ENCODE assay signal across 17 cellular contexts in genomic region chr1:54681396-54681795, GRCh38. TPM values are rescaled to one million over a fixed set of nuclear protein-coding genes. Genes with fewer than 3 reads are reported as not detected.
DNase-seq lines count a peak whose midpoint lies in the region; ATAC-seq, FAIRE-seq and TF ChIP-seq lines count a peak whose summit lies in the region.
"Had no signal": no experiment of that assay in that cellular context is flagged by ENCODE, and none has a peak within 500 bp of the region (broad histone marks: within the 10 kb centered on the region; RNA-seq: fewer than 3 reads in every experiment).

No MANE protein-coding gene starts in this region.

- no peak overlapping the region for H2AK5ac ChIP-seq in H1 (ENCODE audit: low read depth, low read length)

- H2BK120ac ChIP-seq in H1 (replicated peaks; ENCODE audit: low read depth, low read length): no peak overlapping the region

- CTCF ChIA-PET in HEK293 (lab: Yijun Ruan, JAX): interaction anchor here (0.5 kb wide), 1 partner anchor 128 kb away, joined by 3 read pairs; no protein-coding TSS in a partner anchor
- CTCF ChIA-PET in H1 (lab: Charles Lee; ENCODE audit: partially characterized antibody): interaction anchor here (0.7 to 5.6 kb wide), 7 partner anchors 10 to 635 kb away, joined by 3 to 33 read pairs (median 8); no protein-coding TSS in a partner anchor

- H3K4me3 ChIP-seq in HEK293 (ENCODE audit: low read depth, low read length): no peak overlapping the region
- H3K4me3 ChIP-seq in H1 (ENCODE audit: extremely low read depth in 1 of 4, insufficient read depth in 2 of 4, low read depth in 3 of 4, low read length in 4 of 4): no peak overlapping the region
- H3K4me3 ChIP-seq in dorsolateral prefrontal cortex: no peak overlapping the region
- H3K4me3 ChIP-seq: BLaER1 treated with 17β-estradiol and CSF1 and Interleukin-3, amounts not matched to agents 10 nM and 100 nM; gastroesophageal sphincter; left ventricle myocardium inferior; psoas muscle; SK-N-MC; testis had no signal

- no peak overlapping the region for H4K91ac ChIP-seq in H1 (replicated peaks; ENCODE audit: insufficient read length, low read length)

- no peaks in the 10 kb centered on the region for H3K23me2 ChIP-seq in H1 (ENCODE audit: low read depth, low read length)

- no peak for ATAC-seq in stimulated activated naive CD8-positive, alpha-beta T cell treated with anti-CD3 and anti-CD28 coated beads, Interleukin-15, Interleukin-2, amounts not matched to agents 100 U/mL and 50 U/mL, for 24 hours
- no peak for ATAC-seq in GM21367 (IDR thresholded peaks at IDR 0.05; ENCODE audit: unreplicated experiment)
- ATAC-seq: gastroesophageal sphincter, psoas muscle had no signal

- no peak overlapping the region for H2BK20ac ChIP-seq in H1 (ENCODE audit: low read length)

- no peaks in the 10 kb centered on the region for H3K36me3 ChIP-seq in HEK293 (ENCODE audit: control insufficient read depth in 2 of 2, insufficient read depth in 1 of 2, low read length in 2 of 2)
- no peaks in the 10 kb centered on the region for H3K36me3 ChIP-seq in H1 (ENCODE audit: control insufficient read depth in 2 of 4, insufficient read depth in 4 of 4, low read length in 3 of 4)
- H3K36me3 ChIP-seq: BLaER1 treated with 17β-estradiol and CSF1 and Interleukin-3, amounts not matched to agents 10 nM and 100 nM; left ventricle myocardium inferior had no signal

- no peaks in the 10 kb centered on the region for H3K79me2 ChIP-seq in H1 (ENCODE audit: control insufficient read depth in 1 of 2, insufficient read depth in 2 of 2, low read length in 2 of 2)

- H3K4ac ChIP-seq in H1 (replicated peaks; ENCODE audit: insufficient read length, low read depth, low read length): no peak overlapping the region

- H3K14ac ChIP-seq in H1 (ENCODE audit: insufficient read length): no peak overlapping the region

- no peak overlapping the region for H2BK12ac ChIP-seq in H1 (ENCODE audit: low read depth, low read length)

- H3K18ac ChIP-seq in H1 (ENCODE audit: extremely low read depth, low read length): no peak overlapping the region

- no peak for TF ChIP-seq POLR2A in H1 (IDR thresholded peaks at IDR 0.05; ENCODE audit: control extremely low read depth in 1 of 2, low read depth in 2 of 2, low read length in 2 of 2)

- H3K4me1 ChIP-seq in HEK293 (ENCODE audit: control insufficient read depth, insufficient read depth, low read length) (no peaks in the 10 kb centered on the region), H1 (replicated peaks in 1 of 4; ENCODE audit: control insufficient read depth in 3 of 4, insufficient read depth in 4 of 4, low read length in 3 of 4) (peaks cover 0 to 9% (median 3%) of the 10 kb centered on the region in 4 experiments; a peak in 3 of 7 replicates)
- H3K4me1 ChIP-seq: gastroesophageal sphincter, left ventricle myocardium inferior, psoas muscle, testis had no signal

- H3K27ac ChIP-seq in HEK293 (ENCODE audit: extremely low read depth, low read depth, low read length) (no peak overlapping the region), H1 (ENCODE audit: low read depth, low read length) (no peak overlapping the region), dorsolateral prefrontal cortex (no peak overlapping the region)
- H3K27ac ChIP-seq: BLaER1 treated with 17β-estradiol and CSF1 and Interleukin-3, amounts not matched to agents 10 nM and 100 nM; gastroesophageal sphincter; left ventricle myocardium inferior; psoas muscle; SK-N-MC; testis had no signal

- H3K56ac ChIP-seq in H1 (replicated peaks; ENCODE audit: insufficient read length, low read depth, low read length): no peak overlapping the region

- no peak overlapping the region for H3K9ac ChIP-seq in H1 (replicated peaks in 1 of 4; ENCODE audit: extremely low read depth in 1 of 4, low read depth in 3 of 4, low read length in 3 of 4)
- H3K9ac ChIP-seq: BLaER1 treated with 17β-estradiol and CSF1 and Interleukin-3, amounts not matched to agents 10 nM and 100 nM had no signal

- no peak for TF ChIP-seq EP300 in H1 (IDR thresholded peaks at IDR 0.05; ENCODE audit: borderline replicate concordance in 1 of 2, low read depth in 2 of 2, low read length in 2 of 2)

- TF ChIP-seq RAD21 in H1 (IDR thresholded peaks at IDR 0.05 in 1 of 2, conservative IDR thresholded peaks at IDR 0.05 in 1 of 2; ENCODE audit: low read depth in 2 of 2, low read length in 2 of 2): no peak

- H3K79me1 ChIP-seq in H1 (ENCODE audit: low read depth, low read length): no peaks in the 10 kb centered on the region

- DNase-seq in CD1c-positive myeloid dendritic cell (ENCODE audit: extremely low spot score) (peak; percentile 5), NCI-H2227 treated with DMSO at 0.1 percent for 48 hours (lab: John Stamatoyannopoulos, UW) (peak; percentile 79), H1 (ENCODE audit: low read depth in 1 of 2, low spot score in 2 of 2) (no peak), foreskin melanocyte (no peak), dorsolateral prefrontal cortex (no peak)
- DNase-seq in stimulated activated naive CD8-positive, alpha-beta T cell treated with anti-CD3 and anti-CD28 coated beads, Interleukin-15, Interleukin-2, amounts not matched to agents 100 U/mL and 50 U/mL, for 24 hours: no peak
- DNase-seq: activated CD4-positive, alpha-beta T cell treated with anti-CD3 and anti-CD28 coated beads for 1 hour; activated gamma-delta T cell; left ventricle myocardium inferior; MV-4-11; psoas muscle; testis had no signal

- H2BK15ac ChIP-seq in H1 (ENCODE audit: low read length): no peak overlapping the region

- TF ChIP-seq CTCF in HEK293 (tag by site-specific recombination; IDR thresholded peaks at IDR 0.05): no peak
- TF ChIP-seq CTCF in H1 (IDR thresholded peaks at IDR 0.05; ENCODE audit: control extremely low read depth in 1 of 3, insufficient read depth in 1 of 3, low read depth in 1 of 3, low read length in 3 of 3): no peak
- TF ChIP-seq CTCF in dorsolateral prefrontal cortex (IDR thresholded peaks at IDR 0.05 in 54 of 56, conservative IDR thresholded peaks at IDR 0.05 in 2 of 56; ENCODE audit: low read depth in 1 of 56, partially characterized antibody in 56 of 56): no peak

- no peak for FAIRE-seq in H1 (lab: Jason Lieb, UNC)

- no peaks in the 10 kb centered on the region for H4K20me1 ChIP-seq in H1 (replicated peaks in 1 of 2; ENCODE audit: control insufficient read depth in 1 of 2, insufficient read depth in 2 of 2, low read length in 2 of 2)
- H4K20me1 ChIP-seq: BLaER1 treated with 17β-estradiol and CSF1 and Interleukin-3, amounts not matched to agents 10 nM and 100 nM had no signal

- H4K5ac ChIP-seq in H1 (ENCODE audit: insufficient read length, low read depth, low read length): no peak overlapping the region

- H3K27me3 ChIP-seq in H1 (replicated peaks in 1 of 4; ENCODE audit: control insufficient read depth in 3 of 4, extremely low read depth in 1 of 4, insufficient read depth in 3 of 4, low read length in 3 of 4) (no peaks in the 10 kb centered on the region), dorsolateral prefrontal cortex (no peaks in the 10 kb centered on the region)
- H3K27me3 ChIP-seq: BLaER1 treated with 17β-estradiol and CSF1 and Interleukin-3, amounts not matched to agents 10 nM and 100 nM; gastroesophageal sphincter; testis had no signal

- H3K4me2 ChIP-seq in H1 (ENCODE audit: insufficient read depth in 1 of 2, low read depth in 2 of 2, low read length in 2 of 2): no peak overlapping the region
- H3K4me2 ChIP-seq: BLaER1 treated with 17β-estradiol and CSF1 and Interleukin-3, amounts not matched to agents 10 nM and 100 nM had no signal

- H2AFZ ChIP-seq in H1 (ENCODE audit: low read length): no peak overlapping the region

- POLR2A ChIA-PET in HEK293 (lab: Yijun Ruan, JAX): no interaction called here
- POLR2A ChIA-PET in H1 (lab: Charles Lee; ENCODE audit: partially characterized antibody): interaction anchor here (1.8 kb wide), 1 partner anchor 34 kb away, joined by 4 read pairs; the partner anchor contains the start of gene TTC4

- no peak overlapping the region for H3K23ac ChIP-seq in H1 (ENCODE audit: insufficient read length)

- no peak overlapping the region for H4K8ac ChIP-seq in H1 (ENCODE audit: extremely low read depth, insufficient read depth, low read length)

- intact Hi-C loops in dorsolateral prefrontal cortex (cut with DNase I): no loop called here

- no peaks in the 10 kb centered on the region for H3K9me3 ChIP-seq in HEK293 (ENCODE audit: control insufficient read depth, insufficient read depth, low read depth, low read length)
- H3K9me3 ChIP-seq in H1 (ENCODE audit: insufficient read depth in 2 of 2, low read depth in 1 of 2, low read length in 1 of 2): no peaks in the 10 kb centered on the region
- H3K9me3 ChIP-seq: BLaER1 treated with 17β-estradiol and CSF1 and Interleukin-3, amounts not matched to agents 10 nM and 100 nM; gastroesophageal sphincter; left ventricle myocardium inferior; psoas muscle; testis had no signal

- no peak overlapping the region for H2BK5ac ChIP-seq in H1 (ENCODE audit: low read depth, low read length)

RNA-seq across cellular contexts. Expression of gene TTC4, which starts 34.3 kb away (rescaled TPM):
- total RNA-seq in H1 (2021; fragmentation: NEBNext Ultra II Directional; extraction: Animal tissue kit (Norgen Biotek cat#: 25700)): 24.2 and 25.1 TPM in 2 replicates
- polyA plus RNA-seq in H1 (2011; rRNA removed): 17.6 and 21.0 TPM in 2 replicates
- 21.1 TPM for polyA plus RNA-seq in H1 (2011; cell fraction: cytosol; rRNA removed)
- 16.0 TPM for polyA plus RNA-seq in H1 (2011; cell fraction: nucleus; rRNA removed)
- 20.7 to 30.0 TPM (median 22.8 TPM) in 4 replicates for polyA plus RNA-seq in H1 (2012, experiment 1 of 2)
- 12.1 TPM for polyA plus RNA-seq in H1 (2012, experiment 2 of 2)
- polyA plus RNA-seq in H1 (2013, experiment 1 of 2): 18.9 TPM
- 17.9 TPM for polyA plus RNA-seq in H1 (2013, experiment 2 of 2)
- 23.2 and 27.6 TPM in 2 replicates for polyA minus RNA-seq in H1 (2011; rRNA and poly(A)+ RNA removed)
- 10.3 TPM for polyA minus RNA-seq in H1 (2011; cell fraction: cytosol; rRNA and poly(A)+ RNA removed)
- polyA minus RNA-seq in H1 (2011; cell fraction: nucleus; rRNA and poly(A)+ RNA removed): 18.1 TPM
- 10 to 100 TPM; 17.2 to 30.3 (median 23.6) TPM for total RNA-seq in dorsolateral prefrontal cortex

RNA-seq across cellular contexts. Expression of gene MROH7, which starts 39.8 kb away (rescaled TPM):
- 0.07 TPM in 1 of 2 replicates, not detected in the other for total RNA-seq in H1 (2021; fragmentation: NEBNext Ultra II Directional; extraction: Animal tissue kit (Norgen Biotek cat#: 25700))
- 0.20 and 0.27 TPM in 2 replicates for polyA plus RNA-seq in H1 (2011; rRNA removed)
- polyA plus RNA-seq in H1 (2011; cell fraction: cytosol; rRNA removed): 0.19 TPM
- 0.96 TPM for polyA plus RNA-seq in H1 (2011; cell fraction: nucleus; rRNA removed)
- 0.15 to 0.48 TPM (median 0.28 TPM) in 3 of 4 replicates, not detected in the other for polyA plus RNA-seq in H1 (2012, experiment 1 of 2)
- not detected for polyA plus RNA-seq in H1 (2012, experiment 2 of 2)
- polyA plus RNA-seq in H1 (2013, experiment 1 of 2): 0.08 TPM
- 0.04 TPM for polyA plus RNA-seq in H1 (2013, experiment 2 of 2)
- polyA minus RNA-seq in H1 (2011; rRNA and poly(A)+ RNA removed): 0.51 and 0.66 TPM in 2 replicates
- not detected for polyA minus RNA-seq in H1 (2011; cell fraction: cytosol; rRNA and poly(A)+ RNA removed)
- 1.9 TPM for polyA minus RNA-seq in H1 (2011; cell fraction: nucleus; rRNA and poly(A)+ RNA removed)
- 10 to 100 TPM; 12.5 to 68.6 (median 26.4) TPM for total RNA-seq in dorsolateral prefrontal cortex

RNA-seq across cellular contexts. Expression of gene FAM151A, which starts 58.1 kb away (rescaled TPM):
- not detected in 2 replicates for total RNA-seq in H1 (2021; fragmentation: NEBNext Ultra II Directional; extraction: Animal tissue kit (Norgen Biotek cat#: 25700))
- polyA plus RNA-seq in H1 (2011; rRNA removed): 0.08 TPM in 1 of 2 replicates, not detected in the other
- 0.08 TPM for polyA plus RNA-seq in H1 (2011; cell fraction: cytosol; rRNA removed)
- 0.07 TPM for polyA plus RNA-seq in H1 (2011; cell fraction: nucleus; rRNA removed)
- not detected in 4 replicates for polyA plus RNA-seq in H1 (2012, experiment 1 of 2)
- polyA plus RNA-seq in H1 (2012, experiment 2 of 2): not detected
- 0.08 TPM for polyA plus RNA-seq in H1 (2013, experiment 1 of 2)
- 0.06 TPM for polyA plus RNA-seq in H1 (2013, experiment 2 of 2)
- polyA minus RNA-seq in H1 (2011; rRNA and poly(A)+ RNA removed): not detected in 2 replicates
- polyA minus RNA-seq in H1 (2011; cell fraction: cytosol; rRNA and poly(A)+ RNA removed): not detected
- polyA minus RNA-seq in H1 (2011; cell fraction: nucleus; rRNA and poly(A)+ RNA removed): not detected
- not detected for total RNA-seq in dorsolateral prefrontal cortex
- total RNA-seq: gastroesophageal sphincter, psoas muscle had no signal

Comparison
In these comparisons a context has a peak if more than half of its experiments do, and no peak if none do; other contexts are left out.
1. DNase-seq: peak in CD1c-positive myeloid dendritic cell (single experiment) and NCI-H2227 treated with DMSO at 0.1 percent for 48 hours (single experiment); none in H1 (0 of 2), foreskin melanocyte (single experiment), stimulated activated naive CD8-positive, alpha-beta T cell treated with anti-CD3 and anti-CD28 coated beads, Interleukin-15, Interleukin-2, amounts not matched to agents 100 U/mL and 50 U/mL, for 24 hours (single experiment) and dorsolateral prefrontal cortex (0 of 10).
2. RNA of gene MROH7, which starts 39.8 kb away (total RNA-seq): 12.5 to 68.6 TPM in dorsolateral prefrontal cortex; 0.07 TPM in H1; every median in the first group is over 10 times any median in the second.